ENCODE assay signal across 13 cellular contexts in the genomic region with DNA sequence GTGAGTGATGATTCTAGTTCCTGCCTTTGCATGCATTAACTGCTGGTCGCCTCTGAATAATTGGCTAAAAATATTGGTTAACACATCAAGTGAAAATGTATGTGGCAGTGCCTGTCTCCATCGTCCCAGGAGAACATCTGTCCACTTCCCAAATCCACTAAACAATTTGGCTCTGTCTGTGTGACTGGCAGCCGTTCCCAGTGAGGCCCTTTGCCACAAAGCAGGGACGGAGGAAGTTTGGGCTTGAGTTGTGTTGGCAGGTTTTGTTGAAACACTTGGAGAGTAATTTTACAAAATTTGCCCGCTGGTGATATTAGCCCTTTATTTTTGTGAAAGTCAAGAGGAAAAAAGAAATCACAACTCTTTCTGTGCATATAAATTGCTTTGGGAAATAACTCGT.
DNase-seq lines count a peak whose midpoint lies in the region; ATAC-seq and TF ChIP-seq lines count a peak whose summit lies in the region.
"Had no signal": no experiment of that assay in that cellular context is flagged by ENCODE, and none has a peak within 500 bp of the region (broad histone marks: within the 10 kb centered on the region; RNA-seq: fewer than 3 reads in every experiment).

No MANE protein-coding gene starts in this region.

- DNase-seq in right cardiac atrium (peak; percentile 20 to 71 (median 41)), left ventricle myocardium inferior (no peak), NCI-H446 (lab: John Stamatoyannopoulos, UW) (peak; percentile 58 to 78), neural crest cell (ENCODE audit: low read depth, low spot score) (no peak), NCI-H2196 (lab: John Stamatoyannopoulos, UW; ENCODE audit: unreplicated experiment) (no peak), transverse colon (no peak), EL (no peak)
- DNase-seq: ACHN; CD8-positive, alpha-beta memory T cell; DMS53; HCEC 1CT had no signal

- H3K4me1 ChIP-seq in right cardiac atrium (ENCODE audit: control insufficient read depth, insufficient read depth, low read length), result no peaks in the 10 kb centered on the region
- H3K4me1 ChIP-seq in left ventricle myocardium inferior, result no peaks in the 10 kb centered on the region
- H3K4me1 ChIP-seq in transverse colon, result no peaks in the 10 kb centered on the region

- TF ChIP-seq EP300 in transverse colon (IDR thresholded peaks at IDR 0.05; ENCODE audit: low read depth), result no peak

- no peaks in the 10 kb centered on the region for H3K36me3 ChIP-seq in left ventricle myocardium inferior
- H3K36me3 ChIP-seq in transverse colon, result no peaks in the 10 kb centered on the region

- no peak for TF ChIP-seq CTCF in left ventricle myocardium inferior (IDR thresholded peaks at IDR 0.05; ENCODE audit: borderline replicate concordance)
- TF ChIP-seq CTCF in neural crest cell (conservative IDR thresholded peaks at IDR 0.05), result no peak
- no peak for TF ChIP-seq CTCF in transverse colon (IDR thresholded peaks at IDR 0.05)

- H3K4me3 ChIP-seq in right cardiac atrium (ENCODE audit: low read length) (no peak overlapping the region), left ventricle myocardium inferior (no peak overlapping the region), transverse colon (no peak overlapping the region)

- no peaks in the 10 kb centered on the region for H3K4me1 Mint-ChIP-seq in neural crest cell
- H3K4me1 Mint-ChIP-seq: CD14-positive monocyte; CD8-positive, alpha-beta memory T cell had no signal

- no peaks in the 10 kb centered on the region for H3K27me3 Mint-ChIP-seq in neural crest cell (ENCODE audit: low read depth)
- H3K27me3 Mint-ChIP-seq: CD8-positive, alpha-beta memory T cell had no signal

- WGBS in right cardiac atrium, result 43% methylated on average over 6 of the region's 6 CpGs
- WGBS in transverse colon (ENCODE audit: low coverage in 1 of 2), 2 donors, result 62 to 90% methylated on average over 2 to 6 of the region's 6 CpGs

- no peaks in the 10 kb centered on the region for H3K36me3 Mint-ChIP-seq in neural crest cell (ENCODE audit: low read depth)
- H3K36me3 Mint-ChIP-seq: CD14-positive monocyte; CD8-positive, alpha-beta memory T cell had no signal

- no peaks in the 10 kb centered on the region for H3K9me3 ChIP-seq in right cardiac atrium (ENCODE audit: control insufficient read depth, low read length)
- peaks cover 7% of the 10 kb centered on the region for H3K9me3 ChIP-seq in left ventricle myocardium inferior (replicated peaks)
- no peaks in the 10 kb centered on the region for H3K9me3 ChIP-seq in transverse colon

- in situ Hi-C loops in transverse colon (cut with MboI; ENCODE audit: low pct_ligation_motif_present in 1 of 4, low pct_unique_long_range_greater_than_20kb in 1 of 4, low sequenced_read_pairs in 3 of 4), result no loop called here

- TF ChIP-seq POLR2A in transverse colon (IDR thresholded peaks at IDR 0.05), result no peak

- H3K27ac ChIP-seq in right cardiac atrium (ENCODE audit: low read length) (no peak overlapping the region), left ventricle myocardium inferior (replicated peaks) (no peak overlapping the region), transverse colon (no peak overlapping the region)

- no peaks in the 10 kb centered on the region for H3K27me3 ChIP-seq in right cardiac atrium (ENCODE audit: control insufficient read depth, insufficient read depth)
- no peaks in the 10 kb centered on the region for H3K27me3 ChIP-seq in left ventricle myocardium inferior (ENCODE audit: low read depth)
- H3K27me3 ChIP-seq in transverse colon, result no peaks in the 10 kb centered on the region

- H3K9me3 Mint-ChIP-seq in neural crest cell, result no peaks in the 10 kb centered on the region

- ATAC-seq in right cardiac atrium, result peak in 1 of 2 donors; percentile 41
- ATAC-seq: HepG2 had no signal

- intact Hi-C loops in right cardiac atrium (cut with DNase I) (no loop called here), left ventricle myocardium inferior (cut with micrococcal nuclease) (no loop called here), transverse colon (cut with DNase I; ENCODE audit: low total_unique reads) (no loop called here)

- H3K27ac Mint-ChIP-seq in neural crest cell (ENCODE audit: unreplicated experiment), result peak overlapping the region; percentile 14
- H3K27ac Mint-ChIP-seq: CD14-positive monocyte; CD8-positive, alpha-beta memory T cell had no signal

- H3K4me3 Mint-ChIP-seq in neural crest cell, result no peak overlapping the region
- H3K4me3 Mint-ChIP-seq: CD14-positive monocyte; CD8-positive, alpha-beta memory T cell had no signal

Comparison
In these comparisons a context has a peak if more than half of its experiments do, and no peak if none do; other contexts are left out.
1. DNase-seq: peak in right cardiac atrium (3 of 3) and NCI-H446 (2 of 2); none in left ventricle myocardium inferior (single experiment), neural crest cell (single experiment), NCI-H2196 (single experiment), transverse colon (single experiment) and EL (single experiment).